12 cellular contexts compared by ENCODE assay signal in genomic region chr13:41649659-41650058, GRCh38.
A peak's percentile ranks its signal among the peaks of the same experiment; 100 is the strongest.
DNase-seq lines count a peak whose midpoint lies in the region; ATAC-seq, FAIRE-seq and TF ChIP-seq lines count a peak whose summit lies in the region.
"Had no signal": no experiment of that assay in that cellular context is flagged by ENCODE, and none has a peak within 500 bp of the region (broad histone marks: within the 10 kb centered on the region; RNA-seq: fewer than 3 reads in every experiment).

No MANE protein-coding gene starts in this region.

- no peak overlapping the region for H3K27ac Mint-ChIP-seq in activated T-cell treated with anti-CD3 and anti-CD28 coated beads, Interleukin-2, amount 50 U/mL, for 72 hours
- H3K27ac Mint-ChIP-seq: activated T-helper 2 cell treated with anti-CD3 and anti-CD28 coated beads, Interferon-gamma antibody, Interleukin-2, Interleukin-4, amounts not matched to agents 10 μg/mL and 5 μg/mL and 100 μg/mL, durations not matched to agents 14 hours and 24 hours and 36 hours; IgD-negative memory B cell had no signal

- no peaks in the 10 kb centered on the region for H3K9me3 ChIP-seq in DND-41 (ENCODE audit: insufficient read depth, low read length, severe bottlenecking)
- H3K9me3 ChIP-seq in Karpas-422 (ENCODE audit: low read length), result no peaks in the 10 kb centered on the region
- no peaks in the 10 kb centered on the region for H3K9me3 ChIP-seq in lower lobe of right lung
- no peaks in the 10 kb centered on the region for H3K9me3 ChIP-seq in small intestine (ENCODE audit: control insufficient read depth, low read depth)
- no peaks in the 10 kb centered on the region for H3K9me3 ChIP-seq in colonic mucosa

- H3K4me3 Mint-ChIP-seq in activated T-cell treated with anti-CD3 and anti-CD28 coated beads, Interleukin-2, amount 50 U/mL, for 72 hours, result no peak overlapping the region
- H3K4me3 Mint-ChIP-seq: effector memory CD8-positive, alpha-beta T cell; IgD-negative memory B cell had no signal

- H3K4me3 ChIP-seq in DND-41 (ENCODE audit: low read depth in 1 of 2, low read length in 2 of 2), result no peak overlapping the region
- no peak overlapping the region for H3K4me3 ChIP-seq in Karpas-422 (ENCODE audit: low read length)
- H3K4me3 ChIP-seq in choroid plexus epithelial cell (ENCODE audit: low read depth, low read length), result no peak overlapping the region
- H3K4me3 ChIP-seq in lower lobe of right lung, result no peak overlapping the region
- no peak overlapping the region for H3K4me3 ChIP-seq in small intestine (ENCODE audit: low read depth in 1 of 2, low read length in 2 of 2)
- no peak overlapping the region for H3K4me3 ChIP-seq in colonic mucosa

- no peaks in the 10 kb centered on the region for H3K36me3 ChIP-seq in DND-41 (ENCODE audit: insufficient read depth, low read length)
- H3K36me3 ChIP-seq in Karpas-422 (ENCODE audit: insufficient read depth, low read length), result no peaks in the 10 kb centered on the region
- H3K36me3 ChIP-seq in lower lobe of right lung, result no peaks in the 10 kb centered on the region
- H3K36me3 ChIP-seq in small intestine (ENCODE audit: control insufficient read depth in 2 of 2, insufficient read depth in 2 of 2, low read length in 2 of 2), result no peaks in the 10 kb centered on the region
- H3K36me3 ChIP-seq in colonic mucosa, result no peaks in the 10 kb centered on the region

- no peaks in the 10 kb centered on the region for H3K27me3 Mint-ChIP-seq in activated T-cell treated with anti-CD3 and anti-CD28 coated beads, Interleukin-2, amount 50 U/mL, for 72 hours (ENCODE audit: low read depth)
- H3K27me3 Mint-ChIP-seq: effector memory CD8-positive, alpha-beta T cell had no signal

- intact Hi-C loops in lower lobe of right lung (cut with DNase I) (no loop called here), posterior cingulate gyrus (cut with DNase I) (loop anchor here (2.0 to 5.0 kb wide), 2 partner anchors 191 to 222 kb away; no protein-coding TSS in a partner anchor), colonic mucosa (cut with DNase I) (loop anchor here (5.0 to 10.0 kb wide), 3 partner anchors 185 to 297 kb away; no protein-coding TSS in a partner anchor)

- no peaks in the 10 kb centered on the region for H3K79me2 ChIP-seq in DND-41 (ENCODE audit: insufficient read depth, low read length)
- no peaks in the 10 kb centered on the region for H3K79me2 ChIP-seq in Karpas-422 (ENCODE audit: low read length)

- H3K9me2 ChIP-seq in Karpas-422 (replicated peaks; ENCODE audit: insufficient read depth, low read length), result no peaks in the 10 kb centered on the region

- H3K4me2 ChIP-seq in DND-41 (ENCODE audit: insufficient read depth, low read length) (no peak overlapping the region), Karpas-422 (ENCODE audit: low read depth, low read length, poor library complexity, severe bottlenecking) (no peak overlapping the region)

- H3K4me1 ChIP-seq in DND-41 (ENCODE audit: insufficient read depth, low read length) (no peaks in the 10 kb centered on the region), Karpas-422 (ENCODE audit: low read length) (peaks cover 29% of the 10 kb centered on the region), lower lobe of right lung (peaks cover 35% of the 10 kb centered on the region), small intestine (ENCODE audit: control insufficient read depth in 2 of 2, insufficient read depth in 1 of 2, low read depth in 1 of 2, low read length in 1 of 2) (no peaks in the 10 kb centered on the region), colonic mucosa (no peaks in the 10 kb centered on the region)

- peak; percentile 31 for TF ChIP-seq CTCF in DND-41 (IDR thresholded peaks at IDR 0.05; ENCODE audit: borderline replicate concordance, extremely low read depth, low read length, poor library complexity, severe bottlenecking)
- TF ChIP-seq CTCF in choroid plexus epithelial cell (conservative IDR thresholded peaks at IDR 0.05; ENCODE audit: low read depth, low read length), result peak; percentile 77
- TF ChIP-seq CTCF in lower lobe of right lung (IDR thresholded peaks at IDR 0.05), result peak; percentile 20
- no peak for TF ChIP-seq CTCF in colonic mucosa (IDR thresholded peaks at IDR 0.05)

- FAIRE-seq in small intestine (lab: Jason Lieb, UNC), result no peak

- DNase-seq in DND-41 (no peak), Karpas-422 (peak; percentile 53), choroid plexus epithelial cell (ENCODE audit: low read depth) (peak; percentile 79), lower lobe of right lung (no peak), posterior cingulate gyrus (no peak), small intestine (no peak), colonic mucosa (no peak)
- no peak for DNase-seq in activated T-cell treated with anti-CD3 and anti-CD28 coated beads, Interleukin-2, amount 50 U/mL, for 72 hours
- DNase-seq: effector memory CD8-positive, alpha-beta T cell; substantia nigra had no signal

- H3K27ac ChIP-seq in DND-41 (ENCODE audit: low read length) (no peak overlapping the region), Karpas-422 (ENCODE audit: low read length) (peak overlapping the region; percentile 15; the same call in 1 of the 2 replicates), lower lobe of right lung (no peak overlapping the region), small intestine (ENCODE audit: low read depth in 1 of 2, low read length in 1 of 2) (no peak overlapping the region), colonic mucosa (no peak overlapping the region)

- H4K20me1 ChIP-seq in DND-41 (ENCODE audit: insufficient read depth, low read length), result no peaks in the 10 kb centered on the region
- H4K20me1 ChIP-seq in Karpas-422 (ENCODE audit: insufficient read depth, low read depth, low read length), result no peaks in the 10 kb centered on the region

- no peaks in the 10 kb centered on the region for H3K9me3 Mint-ChIP-seq in activated T-cell treated with anti-CD3 and anti-CD28 coated beads, Interleukin-2, amount 50 U/mL, for 72 hours
- H3K9me3 Mint-ChIP-seq: activated T-helper 2 cell treated with anti-CD3 and anti-CD28 coated beads, Interferon-gamma antibody, Interleukin-2, Interleukin-4, amounts not matched to agents 10 μg/mL and 5 μg/mL and 100 μg/mL, durations not matched to agents 14 hours and 24 hours and 36 hours; effector memory CD8-positive, alpha-beta T cell; IgD-negative memory B cell had no signal

- H3K36me3 Mint-ChIP-seq in activated T-cell treated with anti-CD3 and anti-CD28 coated beads, Interleukin-2, amount 50 U/mL, for 72 hours (ENCODE audit: insufficient read depth in 2 of 2), result no peaks in the 10 kb centered on the region

- 85 to 92% (median 87%) methylated on average over 3 of the region's 3 CpGs for WGBS in small intestine, 3 donors

- H2AFZ ChIP-seq in DND-41 (ENCODE audit: low read depth, low read length) (no peak overlapping the region), Karpas-422 (ENCODE audit: low read length) (no peak overlapping the region)

- H3K4me1 Mint-ChIP-seq in activated T-cell treated with anti-CD3 and anti-CD28 coated beads, Interleukin-2, amount 50 U/mL, for 72 hours (ENCODE audit: low read depth), result peaks cover 5% of the 10 kb centered on the region

- H3K9ac ChIP-seq in DND-41 (ENCODE audit: low read depth, low read length), result no peak overlapping the region
- H3K9ac ChIP-seq in Karpas-422 (ENCODE audit: low read length), result no peak overlapping the region
- H3K9ac ChIP-seq in colonic mucosa (ENCODE audit: low read depth in 2 of 2, low read length in 2 of 2), result no peak overlapping the region

- ATAC-seq in DND-41 (ENCODE audit: insufficient read depth, low read depth) (no peak), lower lobe of right lung (no peak)
- ATAC-seq in activated T-cell treated with anti-CD3 and anti-CD28 coated beads, Interleukin-2, amount 50 U/mL, for 72 hours (replicated peaks in 1 of 2), result no peak
- ATAC-seq: effector memory CD8-positive, alpha-beta T cell had no signal

- H3K27me3 ChIP-seq in DND-41 (ENCODE audit: insufficient read depth, low read length, poor library complexity) (no peaks in the 10 kb centered on the region), Karpas-422 (ENCODE audit: low read length) (no peaks in the 10 kb centered on the region), lower lobe of right lung (ENCODE audit: low read depth) (no peaks in the 10 kb centered on the region), small intestine (ENCODE audit: control insufficient read depth in 2 of 2, insufficient read depth in 2 of 2, low read length in 2 of 2) (no peaks in the 10 kb centered on the region), colonic mucosa (no peaks in the 10 kb centered on the region)

Comparison
In these comparisons a context has a peak if more than half of its experiments do, and no peak if none do; other contexts are left out.
1. DNase-seq: peak in Karpas-422 (single experiment) and choroid plexus epithelial cell (single experiment); none in DND-41 (single experiment), lower lobe of right lung (single experiment), posterior cingulate gyrus (0 of 10), activated T-cell treated with anti-CD3 and anti-CD28 coated beads, Interleukin-2, amount 50 U/mL, for 72 hours (0 of 2), small intestine (single experiment) and colonic mucosa (single experiment).